ENCODE assay signal across 1 cellular context in genomic region chr10:15795000-15795792, GRCh38.
TF ChIP-seq lines count a peak whose summit lies in the region.

No MANE protein-coding gene starts in this region.

TF ChIP-seq in K562, 482 proteins besides CTCF, POLR2A, EP300 and RAD21 (continued from another document):
- TF ChIP-seq HMBOX1 (IDR thresholded peaks at IDR 0.05) (peak; percentile 94), ZNF184 (CRISPR knock-in tag; IDR thresholded peaks at IDR 0.05) (no peak), RUNX1 (IDR thresholded peaks at IDR 0.05; ENCODE audit: low read depth) (no peak), ZC3H11A (IDR thresholded peaks at IDR 0.05; ENCODE audit: low read depth, low read length) (no peak), LARP7 (IDR thresholded peaks at IDR 0.05) (no peak), ARID1B (IDR thresholded peaks at IDR 0.05) (0 out of 2 replicates have a peak, but pooled peaks have one; percentile 16), CBFA2T2 (conservative IDR thresholded peaks at IDR 0.05) (no peak), XRCC4 (IDR thresholded peaks at IDR 0.05; ENCODE audit: extremely low read depth, insufficient read depth, insufficient read length) (no peak), HNRNPLL (IDR thresholded peaks at IDR 0.05; ENCODE audit: low read depth, low read length, poor library complexity, severe bottlenecking) (no peak), ERF (CRISPR knock-in tag; IDR thresholded peaks at IDR 0.05) (no peak), TCF3 (CRISPR knock-in tag; IDR thresholded peaks at IDR 0.05) (peak; percentile 12; the same call in 1 of the 2 replicates), POLR2H (tag; IDR thresholded peaks at IDR 0.05; ENCODE audit: low read depth) (no peak), NFXL1 (CRISPR knock-in tag; IDR thresholded peaks at IDR 0.05) (no peak), ZNF444 (CRISPR knock-in tag; IDR thresholded peaks at IDR 0.05) (no peak), ZNF639 (CRISPR knock-in tag; conservative IDR thresholded peaks at IDR 0.05 in 1 of 2, IDR thresholded peaks at IDR 0.05 in 1 of 2) (no peak), TCFL5 (CRISPR knock-in tag; conservative IDR thresholded peaks at IDR 0.05) (no peak), HDAC3 (IDR thresholded peaks at IDR 0.05; ENCODE audit: borderline replicate concordance, partially characterized antibody) (no peak), ZNF436 (CRISPR knock-in tag; IDR thresholded peaks at IDR 0.05) (no peak), TRIM28 (IDR thresholded peaks at IDR 0.05) (no peak)
